22 cellular contexts compared by ENCODE assay signal in the genomic region with DNA sequence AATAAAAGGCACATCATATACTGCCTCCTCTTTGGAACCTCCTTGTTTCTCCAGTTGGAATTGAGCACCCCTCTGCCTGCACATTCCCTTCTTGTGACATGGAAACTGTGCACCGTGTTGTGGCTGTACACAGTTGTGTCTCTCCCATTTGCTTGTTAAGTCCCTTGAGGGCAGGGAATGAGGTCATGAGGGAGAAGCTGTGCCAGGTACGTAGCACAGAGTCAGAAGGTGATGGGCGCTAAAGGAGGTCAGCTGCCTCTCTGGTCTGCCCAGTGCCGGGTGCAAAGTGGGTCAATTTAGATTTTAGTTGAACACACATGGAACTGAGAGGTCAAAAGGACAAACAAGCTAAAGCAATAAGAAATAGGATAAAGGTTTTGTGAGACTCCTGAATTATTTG.
DNase-seq lines count a peak whose midpoint lies in the region; ATAC-seq and TF ChIP-seq lines count a peak whose summit lies in the region.
"Had no signal": no experiment of that assay in that cellular context is flagged by ENCODE, and none has a peak within 500 bp of the region (broad histone marks: within the 10 kb centered on the region; RNA-seq: fewer than 3 reads in every experiment).

No MANE protein-coding gene starts in this region.

- ATAC-seq in left cardiac atrium = no peak
- no peak for ATAC-seq in GM18907 (IDR thresholded peaks at IDR 0.05; ENCODE audit: unreplicated experiment)
- ATAC-seq: GM12878, K562 had no signal

- WGBS in endodermal cell (ENCODE audit: insufficient coverage in 1 of 2, insufficient read length in 1 of 2), 2 experiments = 82 to 95% methylated on average over 3 to 4 of the region's 4 CpGs

- peaks cover 7 to 17% (median 14%) of the 10 kb centered on the region in 10 experiments; a peak in 18 of 20 replicates for H3K4me1 ChIP-seq in BLaER1 treated with 17β-estradiol and CSF1 and Interleukin-3, amounts not matched to agents 10 nM and 100 nM
- no peaks in the 10 kb centered on the region for H3K4me1 ChIP-seq in endodermal cell (ENCODE audit: control insufficient read depth, insufficient read depth, low read length)

- H3K4me3 Mint-ChIP-seq in endodermal cell (no peak overlapping the region), progenitor cell of endocrine pancreas (ENCODE audit: low read depth) (no peak overlapping the region)
- H3K4me3 Mint-ChIP-seq: CD4-positive, alpha-beta memory T cell had no signal

- DNase-seq in NCI-H69 (lab: John Stamatoyannopoulos, UW) (peak; percentile 16), endodermal cell (peak; percentile 16), progenitor cell of endocrine pancreas (ENCODE audit: low spot score, unreplicated experiment) (no peak), erythroblast (lab: John Stamatoyannopoulos, UW) (no peak), left cardiac atrium (no peak)
- DNase-seq: C1 segment of cervical spinal cord; CD4-positive, alpha-beta memory T cell; COR-L47; EL; GDM1; MV-4-11; NCI-H1694; NCI-H2029 treated with DMSO at 0.1 percent for 48 hours; NCI-H446 treated with DMSO at 0.1 percent for 48 hours; NCI-H526; OCI-M1; SIG-M5 had no signal

- H3K9ac ChIP-seq in BLaER1 treated with 17β-estradiol and CSF1 and Interleukin-3, amounts not matched to agents 10 nM and 100 nM = no peak overlapping the region
- H3K9ac ChIP-seq in endodermal cell (ENCODE audit: extremely low read depth, low read length, poor library complexity, severe bottlenecking) = no peak overlapping the region

- H3K36me3 Mint-ChIP-seq in endodermal cell (ENCODE audit: low read depth) (no peaks in the 10 kb centered on the region), progenitor cell of endocrine pancreas (ENCODE audit: insufficient read depth) (no peaks in the 10 kb centered on the region)
- H3K36me3 Mint-ChIP-seq: CD4-positive, alpha-beta memory T cell had no signal

- no peaks in the 10 kb centered on the region for H3K36me3 ChIP-seq in BLaER1 treated with 17β-estradiol and CSF1 and Interleukin-3, amounts not matched to agents 10 nM and 100 nM
- no peaks in the 10 kb centered on the region for H3K36me3 ChIP-seq in endodermal cell (ENCODE audit: control insufficient read depth, insufficient read depth, low read length)

- TF ChIP-seq CTCF in endodermal cell (conservative IDR thresholded peaks at IDR 0.05) (no peak), progenitor cell of endocrine pancreas (IDR thresholded peaks at IDR 0.05; ENCODE audit: unreplicated experiment) (no peak)

- H3K27ac ChIP-seq in BLaER1 treated with 17β-estradiol and CSF1 and Interleukin-3, amounts not matched to agents 10 nM and 100 nM = no peak overlapping the region
- H3K27ac ChIP-seq in endodermal cell (ENCODE audit: low read depth, low read length) = no peak overlapping the region
- H3K27ac ChIP-seq: SK-N-MC had no signal

- H4K20me1 ChIP-seq in BLaER1 treated with 17β-estradiol and CSF1 and Interleukin-3, amounts not matched to agents 10 nM and 100 nM = no peaks in the 10 kb centered on the region

- H3K9me3 ChIP-seq in BLaER1 treated with 17β-estradiol and CSF1 and Interleukin-3, amounts not matched to agents 10 nM and 100 nM (replicated peaks in 1 of 11) = no peaks in the 10 kb centered on the region
- H3K9me3 ChIP-seq in endodermal cell (ENCODE audit: control insufficient read depth, low read length) = no peaks in the 10 kb centered on the region

- H3K4me1 Mint-ChIP-seq in endodermal cell = peaks cover 2% of the 10 kb centered on the region
- no peaks in the 10 kb centered on the region for H3K4me1 Mint-ChIP-seq in progenitor cell of endocrine pancreas (ENCODE audit: low read depth)

- H3K4me3 ChIP-seq in BLaER1 treated with 17β-estradiol and CSF1 and Interleukin-3, amounts not matched to agents 10 nM and 100 nM = no peak overlapping the region
- no peak overlapping the region for H3K4me3 ChIP-seq in endodermal cell (ENCODE audit: low read length)
- H3K4me3 ChIP-seq: GM12878, K562, SK-N-MC had no signal

- H3K9me3 Mint-ChIP-seq in endodermal cell (no peaks in the 10 kb centered on the region), progenitor cell of endocrine pancreas (ENCODE audit: low read depth) (no peaks in the 10 kb centered on the region)

- no peak for TF ChIP-seq POLR2A in erythroblast (IDR thresholded peaks at IDR 0.05; ENCODE audit: low read length)

- H3K27me3 Mint-ChIP-seq in endodermal cell (ENCODE audit: insufficient read depth) (no peaks in the 10 kb centered on the region), progenitor cell of endocrine pancreas (peaks cover 35% of the 10 kb centered on the region)

- peak overlapping the region in 9 of 11 experiments; percentile 13 to 68 (median 58); a peak in 18 of 22 replicates for H3K4me2 ChIP-seq in BLaER1 treated with 17β-estradiol and CSF1 and Interleukin-3, amounts not matched to agents 10 nM and 100 nM

- no peaks in the 10 kb centered on the region for H3K27me3 ChIP-seq in BLaER1 treated with 17β-estradiol and CSF1 and Interleukin-3, amounts not matched to agents 10 nM and 100 nM
- H3K27me3 ChIP-seq in endodermal cell (ENCODE audit: control insufficient read depth, insufficient read depth, low read length, poor library complexity, severe bottlenecking) = no peaks in the 10 kb centered on the region

- H3K27ac Mint-ChIP-seq in endodermal cell (no peak overlapping the region), progenitor cell of endocrine pancreas (peak overlapping the region; percentile 58)
- H3K27ac Mint-ChIP-seq: CD4-positive, alpha-beta memory T cell had no signal

- intact Hi-C loops in left cardiac atrium (cut with DNase I) = no loop called here

Comparison
In these comparisons a context has a peak if more than half of its experiments do, and no peak if none do; other contexts are left out.
1. DNase-seq: peak in NCI-H69 (single experiment) and endodermal cell (single experiment); none in progenitor cell of endocrine pancreas (single experiment), erythroblast (0 of 2) and left cardiac atrium (single experiment).